21 cellular contexts compared by ENCODE assay signal in the genomic region with DNA sequence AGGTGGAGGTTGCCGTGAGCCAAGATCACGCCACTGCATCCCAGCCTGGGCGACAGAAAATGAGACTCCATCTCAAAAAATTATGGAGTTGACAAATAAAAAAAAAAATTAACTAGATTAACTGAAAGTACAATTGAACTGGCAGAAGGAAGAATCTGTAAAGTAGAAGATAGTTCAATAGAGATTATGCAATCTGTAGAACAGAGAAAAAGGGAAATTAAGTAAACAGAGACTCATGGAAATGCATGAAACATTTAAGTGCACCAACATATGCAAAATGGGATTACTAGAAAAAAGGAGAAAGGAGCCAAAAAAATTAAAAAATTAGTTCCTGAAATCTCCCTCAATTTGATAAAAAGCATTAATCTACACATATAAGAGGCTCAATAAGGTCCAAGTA.
"Had no signal": no experiment of that assay in that cellular context is flagged by ENCODE, and none has a peak within 500 bp of the region (broad histone marks: within the 10 kb centered on the region; RNA-seq: fewer than 3 reads in every experiment).

No MANE protein-coding gene starts in this region.

- H3K36me3 ChIP-seq: MG63, SJSA1 had no signal

- DNase-seq: Karpas-422, KG1, MG63, NCI-H1092, NCI-H1105 treated with DMSO at 0.1 percent for 48 hours, NCI-H1417 treated with DMSO at 0.1 percent for 48 hours, NCI-H146, NCI-H1694 treated with DMSO at 0.1 percent for 48 hours, NCI-H1930, NCI-H2081, NCI-H2107, NCI-H2227 treated with DMSO at 0.1 percent for 48 hours, NCI-H524, NCI-H526 treated with DMSO at 0.1 percent for 48 hours, NCI-H748 treated with DMSO at 0.1 percent for 48 hours, PC-3, SHP77 had no signal

- H3K4me3 ChIP-seq: MG63, SJSA1, SK-N-MC had no signal

- ATAC-seq: Panc1, PC-3 had no signal

- H3K4me1 ChIP-seq: SJSA1 had no signal

- H3K27ac ChIP-seq: RWPE1, SJSA1, SK-N-MC had no signal

- H3K9me3 ChIP-seq: MG63 had no signal

- H3K27me3 ChIP-seq: MG63, SJSA1 had no signal
